In the genomic region with DNA sequence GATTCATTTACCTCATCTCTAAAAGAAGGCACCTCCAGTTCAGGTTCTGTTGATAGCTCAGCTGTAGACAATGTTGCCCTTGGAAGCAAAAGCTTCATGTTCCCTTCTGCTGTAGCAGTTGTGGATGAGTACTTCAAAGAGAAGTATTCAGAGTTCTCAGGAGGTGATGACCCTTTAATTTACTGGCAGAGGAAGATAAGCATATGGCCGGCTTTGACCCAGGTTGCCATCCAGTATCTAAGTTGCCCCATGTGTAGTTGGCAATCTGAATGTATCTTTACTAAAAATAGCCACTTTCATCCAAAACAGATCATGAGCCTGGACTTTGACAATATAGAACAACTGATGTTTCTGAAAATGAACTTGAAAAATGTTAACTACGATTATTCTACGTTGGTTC, we compare ENCODE assay signal across 18 cellular contexts. TPM values are rescaled to one million over a fixed set of nuclear protein-coding genes. Genes with fewer than 3 reads are reported as not detected.
DNase-seq lines count a peak whose midpoint lies in the region; ATAC-seq, FAIRE-seq and TF ChIP-seq lines count a peak whose summit lies in the region.
"Had no signal": no experiment of that assay in that cellular context is flagged by ENCODE, and none has a peak within 500 bp of the region (broad histone marks: within the 10 kb centered on the region; RNA-seq: fewer than 3 reads in every experiment).

No MANE protein-coding gene starts in this region.

- H3K4me3 Mint-ChIP-seq in glutamatergic neuron (ENCODE audit: unreplicated experiment): no peak overlapping the region
- H3K4me3 Mint-ChIP-seq: activated CD4-positive, alpha-beta T cell treated with anti-CD3 and anti-CD28 coated beads, Interleukin-2, amount 10 ng/mL, durations not matched to agents 7 days and 5 days; activated T-helper 1 cell treated with anti-CD3 and anti-CD28 coated beads, Interleukin-12 subunit alpha, Interleukin-12 subunit beta, Interleukin-2, Interleukin-4 antibody, amounts not matched to agents 30 ng/mL and 10 ng/mL and 1 ng/mL, durations not matched to agents 14 hours and 24 hours and 36 hours; T-helper 2 cell treated with Interferon-gamma antibody and Interleukin-4, amounts not matched to agents 5 μg/mL and 100 μg/mL, for 36 hours had no signal

- ATAC-seq in HepG2 (no peak), right lobe of liver (no peak), PC-3 (no peak)
- ATAC-seq: gastroesophageal sphincter had no signal

- H3K4me1 Mint-ChIP-seq in glutamatergic neuron (ENCODE audit: low read depth, unreplicated experiment): peaks cover 11% of the 10 kb centered on the region

- H3F3A ChIP-seq in PC-3 (ENCODE audit: low read length, unreplicated experiment): no peaks in the 10 kb centered on the region

- no peak for TF ChIP-seq RAD21 in HepG2 (CRISPR knock-in tag; IDR thresholded peaks at IDR 0.05)

- H3K79me2 ChIP-seq in HepG2 (ENCODE audit: insufficient read depth, low read length): peaks cover 69% of the 10 kb centered on the region
- H3K79me2 ChIP-seq in PC-3 (ENCODE audit: low read length): peaks cover 96% of the 10 kb centered on the region
- H3K79me2 ChIP-seq in endothelial cell of umbilical vein (ENCODE audit: control insufficient read depth, insufficient read depth, low read length): peaks cover 80% of the 10 kb centered on the region

- H3K4me3 ChIP-seq in HepG2 (replicated peaks in 1 of 3; ENCODE audit: insufficient read depth in 1 of 3, low read depth in 2 of 3, low read length in 3 of 3) (no peak overlapping the region), right lobe of liver (no peak overlapping the region), PC-3 (ENCODE audit: low read length) (no peak overlapping the region), endothelial cell of umbilical vein (replicated peaks in 1 of 3; ENCODE audit: insufficient read depth in 1 of 3, low read depth in 1 of 3, low read length in 3 of 3) (no peak overlapping the region), skeletal muscle tissue (ENCODE audit: low read length in 3 of 3) (peak overlapping the region in 1 of 3 donors; percentile 1), tibial artery (no peak overlapping the region), H7 (ENCODE audit: insufficient read depth, low read depth, low read length) (no peak overlapping the region)
- H3K4me3 ChIP-seq: gastroesophageal sphincter had no signal

- no peak overlapping the region for H2AFZ ChIP-seq in HepG2 (ENCODE audit: low read length)
- no peak overlapping the region for H2AFZ ChIP-seq in PC-3 (ENCODE audit: low read length)
- no peak overlapping the region for H2AFZ ChIP-seq in endothelial cell of umbilical vein (ENCODE audit: low read depth, low read length)

- no peak overlapping the region for H3K27ac ChIP-seq in HepG2 (ENCODE audit: extremely low read length, insufficient read depth, low read length)
- no peak overlapping the region for H3K27ac ChIP-seq in right lobe of liver
- H3K27ac ChIP-seq in PC-3 (ENCODE audit: low read length): no peak overlapping the region
- H3K27ac ChIP-seq in endothelial cell of umbilical vein (ENCODE audit: insufficient read depth, low read depth, low read length): no peak overlapping the region
- H3K27ac ChIP-seq in skeletal muscle tissue (ENCODE audit: low read depth, low read length): peak overlapping the region; percentile 27
- H3K27ac ChIP-seq in tibial artery: no peak overlapping the region
- H3K27ac ChIP-seq: brain microvascular endothelial cell had no signal

- no peak for TF ChIP-seq EP300 in HepG2 (IDR thresholded peaks at IDR 0.05; ENCODE audit: low read depth in 2 of 2, low read length in 2 of 2)
- no peak for TF ChIP-seq EP300 in HepG2 (CRISPR knock-in tag; IDR thresholded peaks at IDR 0.05; ENCODE audit: borderline replicate concordance)

- H3K36me3 ChIP-seq in HepG2 (replicated peaks in 1 of 2; ENCODE audit: control insufficient read depth in 1 of 2, insufficient read depth in 2 of 2, low read length in 2 of 2) (peaks cover 2 to 38% of the 10 kb centered on the region in 2 experiments; a peak in 3 of 5 replicates), right lobe of liver (peaks cover 0 to 6% (median 2%) of the 10 kb centered on the region in 4 donors), PC-3 (ENCODE audit: low read depth, low read length) (peaks cover 53% of the 10 kb centered on the region), endothelial cell of umbilical vein (ENCODE audit: control insufficient read depth in 2 of 2, extremely low read depth in 1 of 2, insufficient read depth in 2 of 2, low read length in 2 of 2) (peaks cover 14 to 21% of the 10 kb centered on the region in 2 experiments), skeletal muscle tissue (ENCODE audit: control insufficient read depth in 3 of 3, insufficient read depth in 3 of 3, low read length in 3 of 3) (peaks cover 4 to 15% (median 4%) of the 10 kb centered on the region in 3 donors), tibial artery (peaks cover 0 to 12% (median 0%) of the 10 kb centered on the region in 3 donors), H7 (replicated peaks; ENCODE audit: control insufficient read depth, insufficient read depth, low read length) (peaks cover 10% of the 10 kb centered on the region)

- dilution Hi-C loops in endothelial cell of umbilical vein (cut with MboI; ENCODE audit: extremely low pct_ligation_motif_present, low sequenced_read_pairs): no loop called here

- H3K36me3 Mint-ChIP-seq in glutamatergic neuron (ENCODE audit: unreplicated experiment): peaks cover 10% of the 10 kb centered on the region

- H3K9me1 ChIP-seq in endothelial cell of umbilical vein (replicated peaks; ENCODE audit: control insufficient read depth, extremely low read depth, insufficient read depth, low read length): no peaks in the 10 kb centered on the region

- H4K20me1 ChIP-seq in HepG2 (ENCODE audit: insufficient read depth, low read length) (peaks cover 34% of the 10 kb centered on the region), PC-3 (ENCODE audit: low read length) (peaks cover 50% of the 10 kb centered on the region), endothelial cell of umbilical vein (replicated peaks; ENCODE audit: control insufficient read depth, extremely low read depth, insufficient read depth, low read length) (peaks cover 29% of the 10 kb centered on the region)

- intact Hi-C loops in HepG2 (cut with micrococcal nuclease; ENCODE audit: unreplicated experiment): no loop called here
- intact Hi-C loops in right lobe of liver (cut with DNase I): no loop called here
- intact Hi-C loops in PC-3 (cut with micrococcal nuclease): no loop called here
- intact Hi-C loops in endothelial cell of umbilical vein (cut with micrococcal nuclease): no loop called here
- intact Hi-C loops in tibial artery (cut with DNase I; ENCODE audit: low total_unique reads): no loop called here

- H3K4me2 ChIP-seq in HepG2 (ENCODE audit: low read depth, low read length) (0 out of 2 replicates have a peak overlapping the region, but pooled peaks have one; percentile 2), PC-3 (ENCODE audit: low read length) (peak overlapping the region; percentile 7; the same call in 1 of the 2 replicates), endothelial cell of umbilical vein (ENCODE audit: insufficient read depth, low read length) (no peak overlapping the region)

- CTCF ChIA-PET in HepG2 (lab: Yijun Ruan, JAX; ENCODE audit: low intra/inter-chr PET ratio, low total read pairs) (no interaction called here), PC-3 (lab: Charles Lee) (interaction anchor here (0.7 kb wide), 1 partner anchor 107 kb away, joined by 3 read pairs; no protein-coding TSS in a partner anchor), endothelial cell of umbilical vein (lab: Charles Lee) (no interaction called here)

- H3K27me3 Mint-ChIP-seq in glutamatergic neuron (ENCODE audit: unreplicated experiment): peaks cover 9% of the 10 kb centered on the region
- H3K27me3 Mint-ChIP-seq: activated CD4-positive, alpha-beta T cell treated with anti-CD3 and anti-CD28 coated beads, Interleukin-2, amount 10 ng/mL, durations not matched to agents 7 days and 5 days had no signal

- H3K9me3 ChIP-seq in HepG2 (ENCODE audit: low read length): no peaks in the 10 kb centered on the region
- H3K9me3 ChIP-seq in right lobe of liver: no peaks in the 10 kb centered on the region
- H3K9me3 ChIP-seq in PC-3 (ENCODE audit: low read length): no peaks in the 10 kb centered on the region
- H3K9me3 ChIP-seq in endothelial cell of umbilical vein (replicated peaks; ENCODE audit: control insufficient read depth, insufficient read depth, low read length): no peaks in the 10 kb centered on the region
- H3K9me3 ChIP-seq in skeletal muscle tissue (ENCODE audit: control insufficient read depth in 3 of 3, low read length in 3 of 3): no peaks in the 10 kb centered on the region
- no peaks in the 10 kb centered on the region for H3K9me3 ChIP-seq in tibial artery
- H3K9me3 ChIP-seq: gastroesophageal sphincter had no signal

- POLR2A ChIA-PET in HepG2 (lab: Yijun Ruan, JAX) (interaction anchor here (1.2 kb wide), 1 partner anchor 60 kb away, joined by 3 read pairs; no protein-coding TSS in a partner anchor), PC-3 (lab: Charles Lee; ENCODE audit: unreplicated experiment) (no interaction called here), endothelial cell of umbilical vein (lab: Charles Lee) (interaction anchor here (0.5 kb wide), 1 partner anchor 19 kb away, joined by 7 read pairs; no protein-coding TSS in a partner anchor)

- peaks cover 39% of the 10 kb centered on the region for H3K4me1 ChIP-seq in HepG2 (ENCODE audit: insufficient read depth, low read length)
- H3K4me1 ChIP-seq in right lobe of liver: peaks cover 0 to 33% (median 4%) of the 10 kb centered on the region in 4 donors
- peaks cover 22% of the 10 kb centered on the region for H3K4me1 ChIP-seq in PC-3 (ENCODE audit: insufficient read depth, low read length)
- peaks cover 22% of the 10 kb centered on the region for H3K4me1 ChIP-seq in endothelial cell of umbilical vein (ENCODE audit: control insufficient read depth, extremely low read depth, insufficient read depth, low read length)
- H3K4me1 ChIP-seq in skeletal muscle tissue (ENCODE audit: control insufficient read depth in 3 of 3, insufficient read depth in 3 of 3, low read length in 3 of 3): peaks cover 44 to 55% (median 45%) of the 10 kb centered on the region in 3 donors
- peaks cover 9 to 74% (median 26%) of the 10 kb centered on the region in 4 donors for H3K4me1 ChIP-seq in tibial artery

- no peaks in the 10 kb centered on the region for H3K9me2 ChIP-seq in PC-3 (replicated peaks; ENCODE audit: low read length)

- TF ChIP-seq CTCF in HepG2 (CRISPR knock-in tag; IDR thresholded peaks at IDR 0.05): no peak
- no peak for TF ChIP-seq CTCF in right lobe of liver (IDR thresholded peaks at IDR 0.05)
- no peak for TF ChIP-seq CTCF in PC-3 (conservative IDR thresholded peaks at IDR 0.05; ENCODE audit: low read depth, low read length)
- no peak for TF ChIP-seq CTCF in endothelial cell of umbilical vein (IDR thresholded peaks at IDR 0.05; ENCODE audit: extremely low read depth in 1 of 2, insufficient read depth in 1 of 2, low read depth in 1 of 2, low read length in 2 of 2)
- no peak for TF ChIP-seq CTCF in glutamatergic neuron (IDR thresholded peaks at IDR 0.05; ENCODE audit: partially characterized antibody, unreplicated experiment)
- TF ChIP-seq CTCF in tibial artery (IDR thresholded peaks at IDR 0.05): no peak

- H3K9ac ChIP-seq in HepG2 (ENCODE audit: insufficient read depth, low read depth, low read length) (no peak overlapping the region), PC-3 (ENCODE audit: low read length) (no peak overlapping the region), endothelial cell of umbilical vein (replicated peaks; ENCODE audit: extremely low read depth, insufficient read depth, low read length) (no peak overlapping the region), skeletal muscle tissue (ENCODE audit: low read depth in 1 of 3, low read length in 3 of 3) (no peak overlapping the region)

- BruUV-seq in HepG2 (replicated peaks; lab: Mats Ljungman, UMichigan) (no TSS peak), PC-3 (replicated peaks; lab: Mats Ljungman, UMichigan) (no TSS peak), endothelial cell of umbilical vein (replicated peaks; lab: Mats Ljungman, UMichigan) (no TSS peak)

- DNase-seq in HepG2 (ENCODE audit: low spot score) (no peak), right lobe of liver (no peak), PC-3 (no peak), endothelial cell of umbilical vein (ENCODE audit: low read depth, low spot score) (peak; percentile 23), glutamatergic neuron (no peak), tibial artery (no peak), H7 (no peak)
- DNase-seq: activated CD4-positive, alpha-beta T cell treated with anti-CD3 and anti-CD28 coated beads, Interleukin-2, amount 10 ng/mL, durations not matched to agents 7 days and 5 days; brain microvascular endothelial cell; DMS79 treated with DMSO at 0.1 percent for 48 hours; NCI-H2029 treated with DMSO at 0.1 percent for 48 hours had no signal

- TF ChIP-seq POLR2A in HepG2 (IDR thresholded peaks at IDR 0.05; ENCODE audit: insufficient read depth in 1 of 2, low read depth in 2 of 2, low read length in 2 of 2) (no peak), right lobe of liver (IDR thresholded peaks at IDR 0.05) (no peak), endothelial cell of umbilical vein (IDR thresholded peaks at IDR 0.05; ENCODE audit: low read depth, low read length) (no peak)

- FAIRE-seq in HepG2 (lab: Jason Lieb, UNC) (no peak), endothelial cell of umbilical vein (lab: Jason Lieb, UNC) (no peak)

- no peak overlapping the region for H3K27ac Mint-ChIP-seq in glutamatergic neuron (ENCODE audit: unreplicated experiment)
- H3K27ac Mint-ChIP-seq: activated CD4-positive, alpha-beta T cell treated with anti-CD3 and anti-CD28 coated beads, Interleukin-2, amount 10 ng/mL, durations not matched to agents 7 days and 5 days; activated T-helper 1 cell treated with anti-CD3 and anti-CD28 coated beads, Interleukin-12 subunit alpha, Interleukin-12 subunit beta, Interleukin-2, Interleukin-4 antibody, amounts not matched to agents 30 ng/mL and 10 ng/mL and 1 ng/mL, durations not matched to agents 14 hours and 24 hours and 36 hours; T-helper 2 cell treated with Interferon-gamma antibody and Interleukin-4, amounts not matched to agents 5 μg/mL and 100 μg/mL, for 36 hours had no signal

- H3K27me3 ChIP-seq in HepG2 (ENCODE audit: control insufficient read depth in 1 of 2, insufficient read depth in 2 of 2, low read length in 2 of 2) (no peaks in the 10 kb centered on the region), right lobe of liver (no peaks in the 10 kb centered on the region), PC-3 (ENCODE audit: low read length) (no peaks in the 10 kb centered on the region), endothelial cell of umbilical vein (ENCODE audit: control insufficient read depth in 2 of 2, insufficient read depth in 2 of 2, low read length in 2 of 2) (no peaks in the 10 kb centered on the region), skeletal muscle tissue (ENCODE audit: control insufficient read depth in 3 of 3, insufficient read depth in 3 of 3, low read length in 3 of 3) (no peaks in the 10 kb centered on the region), tibial artery (no peaks in the 10 kb centered on the region), H7 (ENCODE audit: control insufficient read depth, insufficient read depth, low read length) (no peaks in the 10 kb centered on the region)
- H3K27me3 ChIP-seq: brain microvascular endothelial cell, gastroesophageal sphincter had no signal

- WGBS in HepG2 (ENCODE audit: low lambda C conversion rate): 93% methylated on average over 3 of the region's 3 CpGs
- WGBS in right lobe of liver (ENCODE audit: insufficient coverage, low coverage, low lambda C conversion rate, missing lambda C conversion rate): 57% methylated on average over 3 of the region's 3 CpGs

- H3K9me3 Mint-ChIP-seq in glutamatergic neuron (ENCODE audit: unreplicated experiment): peaks cover 6% of the 10 kb centered on the region
- H3K9me3 Mint-ChIP-seq: activated T-helper 1 cell treated with anti-CD3 and anti-CD28 coated beads, Interleukin-12 subunit alpha, Interleukin-12 subunit beta, Interleukin-2, Interleukin-4 antibody, amounts not matched to agents 30 ng/mL and 10 ng/mL and 1 ng/mL, durations not matched to agents 14 hours and 24 hours and 36 hours; T-helper 2 cell treated with Interferon-gamma antibody and Interleukin-4, amounts not matched to agents 5 μg/mL and 100 μg/mL, for 36 hours had no signal

- in situ Hi-C loops in HepG2 (cut with HindIII; ENCODE audit: extremely low pct_ligation_motif_present, low pct_unique_long_range_greater_than_20kb): no loop called here

RNA-seq across cellular contexts. Expression of a gene that starts 4.6 kb away (rescaled TPM):
- total RNA-seq in HepG2 (2016; rRNA removed; fragmentation: Illumina TruSeq; extraction: Trizol) (12.5 and 17.2 TPM in 2 replicates), right lobe of liver (10 to 100 TPM; 11.8 to 24.1 (median 17.5) TPM), PC-3 (2014; rRNA removed) (12.9 and 13.1 TPM in 2 replicates), endothelial cell of umbilical vein (36.7 and 38.9 TPM in 2 replicates), skeletal muscle tissue (11.0 TPM), glutamatergic neuron (ENCODE audit: unreplicated experiment) (23.3 TPM)
- total RNA-seq in HepG2 (2016; cell fraction: cytosol; rRNA removed; fragmentation: Illumina TruSeq; extraction: Trizol; ENCODE audit: low read depth): 0.35 and 0.51 TPM in 2 replicates
- 13.1 and 13.9 TPM in 2 replicates for total RNA-seq in HepG2 (2016; cell fraction: insoluble cytoplasmic fraction; rRNA removed; fragmentation: Illumina TruSeq; extraction: Trizol)
- total RNA-seq in HepG2 (2016; cell fraction: membrane; rRNA removed; fragmentation: Illumina TruSeq; extraction: Trizol): 1.4 and 1.7 TPM in 2 replicates
- total RNA-seq in HepG2 (2016; cell fraction: nucleus; rRNA removed; fragmentation: Illumina TruSeq; extraction: Trizol): 21.7 and 24.6 TPM in 2 replicates
- polyA plus RNA-seq in HepG2 (2011; rRNA removed) (6.8 and 9.3 TPM in 2 replicates), endothelial cell of umbilical vein (5.2 and 6.4 TPM in 2 replicates)
- polyA plus RNA-seq in HepG2 (2011; cell fraction: cytosol; rRNA removed): 3.8 and 4.0 TPM in 2 replicates
- polyA plus RNA-seq in HepG2 (2011; cell fraction: nucleus; rRNA removed): 15.5 and 20.7 TPM in 2 replicates
- polyA plus RNA-seq in HepG2 (2012): 3.6 and 3.8 TPM in 2 replicates
- polyA plus RNA-seq in HepG2 (2016; cell fraction: cytosol; fragmentation: Illumina TruSeq; extraction: Trizol; ENCODE audit: low read depth): 0.07 TPM in 1 of 2 replicates, not detected in the other
- polyA plus RNA-seq in HepG2 (2016; cell fraction: insoluble cytoplasmic fraction; fragmentation: Illumina TruSeq; extraction: Trizol; ENCODE audit: low read depth): 1.6 and 3.9 TPM in 2 replicates
- polyA plus RNA-seq in HepG2 (2016; cell fraction: membrane; fragmentation: Illumina TruSeq; extraction: Trizol; ENCODE audit: low read depth): 0.03 and 0.06 TPM in 2 replicates
- 4.6 and 9.1 TPM in 2 replicates for polyA plus RNA-seq in HepG2 (2016; cell fraction: nucleus; fragmentation: Illumina TruSeq; extraction: Trizol; ENCODE audit: insufficient read depth, low read depth)
- 21.8 and 40.3 TPM in 2 replicates for polyA minus RNA-seq in HepG2 (2011; rRNA and poly(A)+ RNA removed; ENCODE audit: low replicate concordance)
- 11.3 and 15.0 TPM in 2 replicates for polyA minus RNA-seq in HepG2 (2011; cell fraction: cytosol; rRNA and poly(A)+ RNA removed)
- 37.6 and 38.3 TPM in 2 replicates for polyA minus RNA-seq in HepG2 (2011; cell fraction: nucleus; rRNA and poly(A)+ RNA removed)
- polyA plus RNA-seq in endothelial cell of umbilical vein (2011; cell fraction: cytosol; rRNA removed): 4.9 and 5.5 TPM in 2 replicates
- polyA plus RNA-seq in endothelial cell of umbilical vein (2011; cell fraction: nucleus; rRNA removed): 26.1 and 29.9 TPM in 2 replicates
- 7.6 and 10.9 TPM in 2 replicates for polyA plus RNA-seq in endothelial cell of umbilical vein (2012)
- polyA minus RNA-seq in endothelial cell of umbilical vein: 50.5 and 50.9 TPM in 2 replicates
- polyA minus RNA-seq in endothelial cell of umbilical vein (2011; cell fraction: cytosol; rRNA and poly(A)+ RNA removed): 15.3 TPM
- polyA minus RNA-seq in endothelial cell of umbilical vein (2011; cell fraction: nucleus; rRNA and poly(A)+ RNA removed): 57.6 and 84.5 TPM in 2 replicates
- total RNA-seq in H7 (2014; rRNA removed; shearing (Covaris generic)): 3.6 and 7.1 TPM in 2 replicates

RNA-seq across cellular contexts. Expression of a gene that starts 4.6 kb away (rescaled TPM):
- 56.9 and 78.7 TPM in 2 replicates for total RNA-seq in HepG2 (2016; rRNA removed; fragmentation: Illumina TruSeq; extraction: Trizol)
- total RNA-seq in HepG2 (2016; cell fraction: cytosol; rRNA removed; fragmentation: Illumina TruSeq; extraction: Trizol; ENCODE audit: low read depth): 9.7 and 10.5 TPM in 2 replicates
- 54.2 and 81.7 TPM in 2 replicates for total RNA-seq in HepG2 (2016; cell fraction: insoluble cytoplasmic fraction; rRNA removed; fragmentation: Illumina TruSeq; extraction: Trizol)
- total RNA-seq in HepG2 (2016; cell fraction: membrane; rRNA removed; fragmentation: Illumina TruSeq; extraction: Trizol): 22.1 and 22.2 TPM in 2 replicates
- 71.4 and 76.3 TPM in 2 replicates for total RNA-seq in HepG2 (2016; cell fraction: nucleus; rRNA removed; fragmentation: Illumina TruSeq; extraction: Trizol)
- polyA plus RNA-seq in HepG2 (2011; rRNA removed): 59.2 and 59.7 TPM in 2 replicates
- polyA plus RNA-seq in HepG2 (2011; cell fraction: cytosol; rRNA removed): 29.6 and 39.2 TPM in 2 replicates
- 109 and 116 TPM in 2 replicates for polyA plus RNA-seq in HepG2 (2011; cell fraction: nucleus; rRNA removed)
- polyA plus RNA-seq in HepG2 (2012): 44.9 and 50.1 TPM in 2 replicates
- polyA plus RNA-seq in HepG2 (2016; cell fraction: cytosol; fragmentation: Illumina TruSeq; extraction: Trizol; ENCODE audit: low read depth): 1.2 and 1.4 TPM in 2 replicates
- polyA plus RNA-seq in HepG2 (2016; cell fraction: insoluble cytoplasmic fraction; fragmentation: Illumina TruSeq; extraction: Trizol; ENCODE audit: low read depth): 56.2 and 57.9 TPM in 2 replicates
- polyA plus RNA-seq in HepG2 (2016; cell fraction: membrane; fragmentation: Illumina TruSeq; extraction: Trizol; ENCODE audit: low read depth): 6.6 and 7.0 TPM in 2 replicates
- 105 and 109 TPM in 2 replicates for polyA plus RNA-seq in HepG2 (2016; cell fraction: nucleus; fragmentation: Illumina TruSeq; extraction: Trizol; ENCODE audit: insufficient read depth, low read depth)
- 59.1 and 125 TPM in 2 replicates for polyA minus RNA-seq in HepG2 (2011; rRNA and poly(A)+ RNA removed; ENCODE audit: low replicate concordance)
- 44.8 and 45.9 TPM in 2 replicates for polyA minus RNA-seq in HepG2 (2011; cell fraction: cytosol; rRNA and poly(A)+ RNA removed)
- 170 and 178 TPM in 2 replicates for polyA minus RNA-seq in HepG2 (2011; cell fraction: nucleus; rRNA and poly(A)+ RNA removed)
- total RNA-seq in right lobe of liver: 10 to 100 TPM; 22.8 to 47.7 (median 31.8) TPM
- 64.6 and 77.9 TPM in 2 replicates for total RNA-seq in PC-3 (2014; rRNA removed)
- 66.6 and 72.6 TPM in 2 replicates for total RNA-seq in endothelial cell of umbilical vein
- 30.2 and 36.8 TPM in 2 replicates for polyA plus RNA-seq in endothelial cell of umbilical vein
- polyA plus RNA-seq in endothelial cell of umbilical vein (2011; cell fraction: cytosol; rRNA removed): 57.9 and 59.4 TPM in 2 replicates
- 123 and 154 TPM in 2 replicates for polyA plus RNA-seq in endothelial cell of umbilical vein (2011; cell fraction: nucleus; rRNA removed)
- 44.1 and 49.9 TPM in 2 replicates for polyA plus RNA-seq in endothelial cell of umbilical vein (2012)
- 59.0 and 68.1 TPM in 2 replicates for polyA minus RNA-seq in endothelial cell of umbilical vein
- polyA minus RNA-seq in endothelial cell of umbilical vein (2011; cell fraction: cytosol; rRNA and poly(A)+ RNA removed): 66.4 TPM
- 82.9 and 92.1 TPM in 2 replicates for polyA minus RNA-seq in endothelial cell of umbilical vein (2011; cell fraction: nucleus; rRNA and poly(A)+ RNA removed)
- total RNA-seq in skeletal muscle tissue: 69.4 TPM
- 63.4 TPM for total RNA-seq in glutamatergic neuron (ENCODE audit: unreplicated experiment)
- 72.0 and 105 TPM in 2 replicates for total RNA-seq in H7 (2014; rRNA removed; shearing (Covaris generic))

RNA-seq across cellular contexts. Expression of a gene that starts 35.0 kb away (rescaled TPM):
- total RNA-seq in HepG2 (2016; rRNA removed; fragmentation: Illumina TruSeq; extraction: Trizol) (not detected in 2 replicates), right lobe of liver (under 1 TPM; 0.06 to 0.47 (median 0.30) TPM), PC-3 (2014; rRNA removed) (not detected in 2 replicates), endothelial cell of umbilical vein (not detected in 2 replicates), skeletal muscle tissue (not detected), glutamatergic neuron (ENCODE audit: unreplicated experiment) (not detected)
- not detected in 2 replicates for total RNA-seq in HepG2 (2016; cell fraction: cytosol; rRNA removed; fragmentation: Illumina TruSeq; extraction: Trizol; ENCODE audit: low read depth)
- 0.04 TPM in 1 of 2 replicates, not detected in the other for total RNA-seq in HepG2 (2016; cell fraction: insoluble cytoplasmic fraction; rRNA removed; fragmentation: Illumina TruSeq; extraction: Trizol)
- not detected in 2 replicates for total RNA-seq in HepG2 (2016; cell fraction: membrane; rRNA removed; fragmentation: Illumina TruSeq; extraction: Trizol)
- total RNA-seq in HepG2 (2016; cell fraction: nucleus; rRNA removed; fragmentation: Illumina TruSeq; extraction: Trizol): not detected in 2 replicates
- polyA plus RNA-seq in HepG2 (2011; rRNA removed) (not detected in 2 replicates), endothelial cell of umbilical vein (0.03 TPM in 1 of 2 replicates, not detected in the other)
- not detected in 2 replicates for polyA plus RNA-seq in HepG2 (2011; cell fraction: cytosol; rRNA removed)
- polyA plus RNA-seq in HepG2 (2011; cell fraction: nucleus; rRNA removed): not detected in 2 replicates
- not detected in 2 replicates for polyA plus RNA-seq in HepG2 (2012)
- polyA plus RNA-seq in HepG2 (2016; cell fraction: cytosol; fragmentation: Illumina TruSeq; extraction: Trizol; ENCODE audit: low read depth): not detected in 2 replicates
- polyA plus RNA-seq in HepG2 (2016; cell fraction: insoluble cytoplasmic fraction; fragmentation: Illumina TruSeq; extraction: Trizol; ENCODE audit: low read depth): not detected in 2 replicates
- not detected in 2 replicates for polyA plus RNA-seq in HepG2 (2016; cell fraction: membrane; fragmentation: Illumina TruSeq; extraction: Trizol; ENCODE audit: low read depth)
- polyA plus RNA-seq in HepG2 (2016; cell fraction: nucleus; fragmentation: Illumina TruSeq; extraction: Trizol; ENCODE audit: insufficient read depth, low read depth): not detected in 2 replicates
- not detected in 2 replicates for polyA minus RNA-seq in HepG2 (2011; rRNA and poly(A)+ RNA removed; ENCODE audit: low replicate concordance)
- not detected in 2 replicates for polyA minus RNA-seq in HepG2 (2011; cell fraction: cytosol; rRNA and poly(A)+ RNA removed)
- polyA minus RNA-seq in HepG2 (2011; cell fraction: nucleus; rRNA and poly(A)+ RNA removed): not detected in 2 replicates
- not detected in 2 replicates for polyA plus RNA-seq in endothelial cell of umbilical vein (2011; cell fraction: cytosol; rRNA removed)
- polyA plus RNA-seq in endothelial cell of umbilical vein (2011; cell fraction: nucleus; rRNA removed): 0.09 TPM in 1 of 2 replicates, not detected in the other
- not detected in 2 replicates for polyA plus RNA-seq in endothelial cell of umbilical vein (2012)
- polyA minus RNA-seq in endothelial cell of umbilical vein: not detected in 2 replicates
- polyA minus RNA-seq in endothelial cell of umbilical vein (2011; cell fraction: cytosol; rRNA and poly(A)+ RNA removed): not detected
- polyA minus RNA-seq in endothelial cell of umbilical vein (2011; cell fraction: nucleus; rRNA and poly(A)+ RNA removed): not detected in 2 replicates
- total RNA-seq in H7 (2014; rRNA removed; shearing (Covaris generic)): not detected in 2 replicates
- total RNA-seq: M059J, osteocyte, temporal lobe had no signal
